Comparison of ENCODE assay signal across 8 cellular contexts in genomic region chr4:155954118-155954503, GRCh38. TPM values are rescaled to one million over a fixed set of nuclear protein-coding genes. Genes with fewer than 3 reads are reported as not detected.
DNase-seq lines count a peak whose midpoint lies in the region; ATAC-seq and TF ChIP-seq lines count a peak whose summit lies in the region.

No MANE protein-coding gene starts in this region.

- H2AFZ ChIP-seq in HCT116 (ENCODE audit: low read depth, low read length, poor library complexity, severe bottlenecking): no peak overlapping the region
- peak overlapping the region; percentile 99 for H2AFZ ChIP-seq in smooth muscle cell (ENCODE audit: low read depth)

- H3K9me3 Mint-ChIP-seq in activated CD8-positive, alpha-beta T cell treated with anti-CD3 and anti-CD28 coated beads, Interleukin-2, amount 10 ng/mL, durations not matched to agents 7 days and 5 days (ENCODE audit: insufficient read depth): no peaks in the 10 kb centered on the region

- DNase-seq in HCT116 (ENCODE audit: low read depth, low spot score) (no peak), right cardiac atrium (peak in 2 of 3 donors; percentile 11 to 47), smooth muscle cell (lab: John Stamatoyannopoulos, UW; ENCODE audit: unreplicated experiment) (no peak), DMS153 (lab: John Stamatoyannopoulos, UW) (no peak), cortex of kidney (lab: John Stamatoyannopoulos, UW) (no peak), retina (no peak), GOT3 (lab: John Stamatoyannopoulos, UW) (no peak)
- no peak for DNase-seq in activated CD8-positive, alpha-beta T cell treated with anti-CD3 and anti-CD28 coated beads, Interleukin-2, amount 10 ng/mL, durations not matched to agents 7 days and 5 days

- peak overlapping the region; percentile 63 for H3K9ac ChIP-seq in HCT116 (ENCODE audit: low read length)
- H3K9ac ChIP-seq in smooth muscle cell (ENCODE audit: low read depth): peak overlapping the region; percentile 90

- peak overlapping the region; percentile 99 for H3K27ac Mint-ChIP-seq in activated CD8-positive, alpha-beta T cell treated with anti-CD3 and anti-CD28 coated beads, Interleukin-2, amount 10 ng/mL, durations not matched to agents 7 days and 5 days

- H3F3A ChIP-seq in smooth muscle cell (ENCODE audit: low read depth): peaks cover 9% of the 10 kb centered on the region

- H3K36me3 ChIP-seq in HCT116 (ENCODE audit: control insufficient read depth in 1 of 2, insufficient read depth in 2 of 2, low read length in 2 of 2): no peaks in the 10 kb centered on the region
- no peaks in the 10 kb centered on the region for H3K36me3 ChIP-seq in smooth muscle cell (ENCODE audit: low read depth)

- no peak for TF ChIP-seq RAD21 in HCT116 (IDR thresholded peaks at IDR 0.05; ENCODE audit: low read depth)

- TSS peak; percentile 69 for BruUV-seq in HCT116 (replicated peaks; lab: Mats Ljungman, UMichigan)

- 70% methylated on average over 8 of the region's 8 CpGs for whole genome bisulfite sequencing in right cardiac atrium
- 93% methylated on average over 8 of the region's 8 CpGs for WGBS in smooth muscle cell (ENCODE audit: low lambda C conversion rate)

- peaks cover 4% of the 10 kb centered on the region for H3K27me3 Mint-ChIP-seq in activated CD8-positive, alpha-beta T cell treated with anti-CD3 and anti-CD28 coated beads, Interleukin-2, amount 10 ng/mL, durations not matched to agents 7 days and 5 days (ENCODE audit: low read depth)

- TF ChIP-seq CTCF in HCT116 (IDR thresholded peaks at IDR 0.05 in 2 of 3, conservative IDR thresholded peaks at IDR 0.05 in 1 of 3; ENCODE audit: borderline replicate concordance in 1 of 3, insufficient read depth in 1 of 3, low read depth in 2 of 3, low read length in 2 of 3) (no peak), smooth muscle cell (IDR thresholded peaks at IDR 0.05; ENCODE audit: borderline replicate concordance, insufficient read depth, poor library complexity, severe bottlenecking) (no peak)

- 0 out of 2 replicates have a peak, but pooled peaks have one; percentile 6 for ATAC-seq in HCT116
- no peak for ATAC-seq in activated CD8-positive, alpha-beta T cell treated with anti-CD3 and anti-CD28 coated beads, Interleukin-2, amount 10 ng/mL, durations not matched to agents 7 days and 5 days
- no peak for ATAC-seq in right cardiac atrium

- H3K4me1 Mint-ChIP-seq in activated CD8-positive, alpha-beta T cell treated with anti-CD3 and anti-CD28 coated beads, Interleukin-2, amount 10 ng/mL, durations not matched to agents 7 days and 5 days (ENCODE audit: low read depth): peaks cover 17% of the 10 kb centered on the region

- no peaks in the 10 kb centered on the region for H3K79me2 ChIP-seq in HCT116 (ENCODE audit: insufficient read depth, low read length)
- H3K79me2 ChIP-seq in smooth muscle cell (ENCODE audit: low read depth): peaks cover 7% of the 10 kb centered on the region

- TF ChIP-seq POLR2A in HCT116 (IDR thresholded peaks at IDR 0.05; ENCODE audit: borderline replicate concordance, extremely low read depth, insufficient read depth, insufficient read length): no peak

- RAD21 ChIA-PET in HCT116 (lab: Charles Lee; ENCODE audit: low non-redundant PET in 1 of 2, low total read pairs in 2 of 2, uncharacterized antibody in 2 of 2, unreplicated experiment in 2 of 2): interaction anchor here in 1 of 2 experiments (1.4 kb wide), 1 partner anchor 144 kb away, joined by 5 read pairs; no protein-coding TSS in a partner anchor

- POLR2A ChIA-PET in HCT116 (lab: Charles Lee): interaction anchor here (1.0 kb wide), 1 partner anchor 144 kb away, joined by 4 read pairs; no protein-coding TSS in a partner anchor
- POLR2A ChIA-PET in activated CD8-positive, alpha-beta T cell treated with anti-CD3 and anti-CD28 coated beads, Interleukin-2, amount 10 ng/mL, durations not matched to agents 7 days and 5 days (lab: Charles Lee): interaction anchor here (0.6 to 1.6 kb wide), 6 partner anchors 9 to 144 kb away, joined by 3 to 8 read pairs (median 4); no protein-coding TSS in a partner anchor

- H3K9me3 ChIP-seq in HCT116 (ENCODE audit: control insufficient read depth in 1 of 2, insufficient read depth in 1 of 2, low read depth in 1 of 2, low read length in 2 of 2): no peaks in the 10 kb centered on the region
- H3K9me3 ChIP-seq in right cardiac atrium (ENCODE audit: control insufficient read depth, low read length): no peaks in the 10 kb centered on the region
- H3K9me3 ChIP-seq in smooth muscle cell (replicated peaks; ENCODE audit: low read depth): no peaks in the 10 kb centered on the region

- H3K27me3 ChIP-seq in HCT116 (ENCODE audit: insufficient read depth, low read length) (no peaks in the 10 kb centered on the region), right cardiac atrium (ENCODE audit: control insufficient read depth, insufficient read depth) (no peaks in the 10 kb centered on the region), smooth muscle cell (ENCODE audit: low read depth) (no peaks in the 10 kb centered on the region)

- CTCF ChIA-PET in HCT116 (lab: Charles Lee): interaction anchor here (1.5 to 3.6 kb wide), 4 partner anchors 144 to 550 kb away, joined by 3 to 37 read pairs (median 8); no protein-coding TSS in a partner anchor
- CTCF ChIA-PET in activated CD8-positive, alpha-beta T cell treated with anti-CD3 and anti-CD28 coated beads, Interleukin-2, amount 10 ng/mL, durations not matched to agents 7 days and 5 days (lab: Charles Lee): interaction anchor here (0.9 to 4.0 kb wide), 9 partner anchors 10 to 522 kb away, joined by 3 to 47 read pairs (median 4); no protein-coding TSS in a partner anchor

- no peaks in the 10 kb centered on the region for H4K20me1 ChIP-seq in HCT116 (ENCODE audit: insufficient read depth)
- no peaks in the 10 kb centered on the region for H4K20me1 ChIP-seq in smooth muscle cell (ENCODE audit: low read depth)

- H3K4me3 Mint-ChIP-seq in activated CD8-positive, alpha-beta T cell treated with anti-CD3 and anti-CD28 coated beads, Interleukin-2, amount 10 ng/mL, durations not matched to agents 7 days and 5 days: peak overlapping the region; percentile 96

- peak overlapping the region; percentile 33 to 56 for H3K4me3 ChIP-seq in HCT116 (replicated peaks in 1 of 2; ENCODE audit: low read depth in 1 of 2, low read length in 2 of 2)
- H3K4me3 ChIP-seq in right cardiac atrium (ENCODE audit: low read length): peak overlapping the region; percentile 61
- H3K4me3 ChIP-seq in smooth muscle cell: peak overlapping the region; percentile 72

- peaks cover 0 to 6% of the 10 kb centered on the region in 2 experiments; a peak in 1 of 4 replicates for H3K4me1 ChIP-seq in HCT116 (ENCODE audit: control insufficient read depth in 1 of 2, insufficient read depth in 2 of 2, low read length in 2 of 2)
- no peaks in the 10 kb centered on the region for H3K4me1 ChIP-seq in right cardiac atrium (ENCODE audit: control insufficient read depth, insufficient read depth, low read length)
- H3K4me1 ChIP-seq in smooth muscle cell (ENCODE audit: low read depth): peaks cover 7% of the 10 kb centered on the region

- H3K36me3 Mint-ChIP-seq in activated CD8-positive, alpha-beta T cell treated with anti-CD3 and anti-CD28 coated beads, Interleukin-2, amount 10 ng/mL, durations not matched to agents 7 days and 5 days (ENCODE audit: low read depth): no peaks in the 10 kb centered on the region

- H3K27ac ChIP-seq in HCT116 (ENCODE audit: low read depth, low read length) (peak overlapping the region; percentile 72; the same call in 1 of the 2 replicates), right cardiac atrium (ENCODE audit: low read length) (peak overlapping the region; percentile 93), smooth muscle cell (ENCODE audit: low read depth) (peak overlapping the region; percentile 94)

- intact Hi-C loops in HCT116 (cut with micrococcal nuclease): no loop called here
- intact Hi-C loops in right cardiac atrium (cut with DNase I): loop anchor here in 3 of 4 donors (5.0 to 10.0 kb wide), 3 partner anchors 137 to 549 kb away; no protein-coding TSS in a partner anchor

- H3K9me2 ChIP-seq in HCT116 (ENCODE audit: insufficient read depth): no peaks in the 10 kb centered on the region

- H3K4me2 ChIP-seq in HCT116 (ENCODE audit: low read length) (peak overlapping the region; percentile 72), smooth muscle cell (peak overlapping the region; percentile 93)

TF ChIP-seq in HCT116, 20 proteins besides CTCF, POLR2A, EP300 and RAD21 (continues in another document):
- TF ChIP-seq SIN3A (IDR thresholded peaks at IDR 0.05; ENCODE audit: low read depth) (no peak), SP1 (IDR thresholded peaks at IDR 0.05; ENCODE audit: low read depth) (no peak), FOSL1 (IDR thresholded peaks at IDR 0.05; ENCODE audit: low read depth) (no peak), MAX (IDR thresholded peaks at IDR 0.05) (no peak), EZH2phosphoT487 (IDR thresholded peaks at IDR 0.05; ENCODE audit: borderline replicate concordance) (no peak), TCF7L2 (IDR thresholded peaks at IDR 0.05; ENCODE audit: borderline replicate concordance, extremely low read depth, insufficient read depth, insufficient read length) (no peak), ELF1 (IDR thresholded peaks at IDR 0.05; ENCODE audit: borderline replicate concordance, low read depth) (no peak), ZNF274 (IDR thresholded peaks at IDR 0.05; ENCODE audit: low read depth, low read length) (no peak)

RNA-seq across cellular contexts. Expression of gene CTSO, which starts 0.4 kb away (rescaled TPM):
- total RNA-seq in HCT116 (2021; ENCODE audit: unreplicated experiment) (0.57 TPM), right cardiac atrium (10 to 100 TPM; 10.5 to 15.9 (median 12.9) TPM), smooth muscle cell (19.2 and 19.7 TPM in 2 replicates)
- polyA plus RNA-seq in HCT116 (2012): 0.36 and 0.46 TPM in 2 replicates
- total RNA-seq in activated CD8-positive, alpha-beta T cell treated with anti-CD3 and anti-CD28 coated beads, Interleukin-2, amount 10 ng/mL, durations not matched to agents 7 days and 5 days: 1 to 10 TPM; 2.3 to 2.4 TPM
- polyA plus RNA-seq in right cardiac atrium (7.6 TPM), smooth muscle cell (12.4 and 15.4 TPM in 2 replicates)

RNA-seq across cellular contexts. Expression of gene TDO2, which starts 50.6 kb away (rescaled TPM):
- 0.27 TPM for total RNA-seq in HCT116 (2021; ENCODE audit: unreplicated experiment)
- polyA plus RNA-seq in HCT116 (2012): 0.03 TPM in 1 of 2 replicates, not detected in the other
- total RNA-seq in activated CD8-positive, alpha-beta T cell treated with anti-CD3 and anti-CD28 coated beads, Interleukin-2, amount 10 ng/mL, durations not matched to agents 7 days and 5 days: not detected
- not detected for total RNA-seq in right cardiac atrium
- not detected for polyA plus RNA-seq in right cardiac atrium
- 180 and 181 TPM in 2 replicates for total RNA-seq in smooth muscle cell
- 114 and 151 TPM in 2 replicates for polyA plus RNA-seq in smooth muscle cell

Comparison
In these comparisons a context has a peak if more than half of its experiments do, and no peak if none do; other contexts are left out.
1. DNase-seq: peak in right cardiac atrium (2 of 3); none in HCT116 (single experiment), activated CD8-positive, alpha-beta T cell treated with anti-CD3 and anti-CD28 coated beads, Interleukin-2, amount 10 ng/mL, durations not matched to agents 7 days and 5 days (single experiment), smooth muscle cell (single experiment), DMS153 (single experiment), cortex of kidney (single experiment), retina (single experiment) and GOT3 (single experiment).
2. RNA of gene TDO2, which starts 50.6 kb away (total RNA-seq): 180 to 181 TPM in smooth muscle cell; 0.27 TPM in HCT116 (single experiment), not detected in activated CD8-positive, alpha-beta T cell treated with anti-CD3 and anti-CD28 coated beads, Interleukin-2, amount 10 ng/mL, durations not matched to agents 7 days and 5 days and not detected in right cardiac atrium; every median in the first group is over 100 times any median in the second.
3. Peak in every context shown above with its lines, with median percentiles within 50 percentile points of each other: H3K27ac ChIP-seq and H3K4me3 ChIP-seq.